8 cellular contexts compared by ENCODE assay signal in genomic region chr13:41960700-41961697, GRCh38. TPM values are rescaled to one million over a fixed set of nuclear protein-coding genes. Genes with fewer than 3 reads are reported as not detected.
DNase-seq lines count a peak whose midpoint lies in the region; ATAC-seq, FAIRE-seq and TF ChIP-seq lines count a peak whose summit lies in the region.

Gene VWA8 (minus strand): TSS chr13:41961109. CDS start chr13:41961015, 94 bp downstream.

- H3K9ac ChIP-seq in keratinocyte (ENCODE audit: control insufficient read depth, extremely low read depth, insufficient read depth, low read length), result peak within 1 kb of the TSS; percentile 88

- H3K27me3 ChIP-seq in keratinocyte (ENCODE audit: control insufficient read depth, extremely low read depth, insufficient read depth, low read length), result no peaks in the 10 kb centered on the region

- FAIRE-seq in keratinocyte (lab: Jason Lieb, UNC), result no peak

- H3K4me1 ChIP-seq in keratinocyte (ENCODE audit: control insufficient read depth, extremely low read depth, insufficient read depth, low read length), result peaks cover 29% of the 10 kb centered on the region

- H3K9me1 ChIP-seq in keratinocyte (ENCODE audit: control insufficient read depth, extremely low read depth, insufficient read depth, low read length), result no peaks in the 10 kb centered on the region

- H3K4me2 ChIP-seq in keratinocyte (ENCODE audit: control insufficient read depth, extremely low read depth, insufficient read depth, low read depth, low read length), result peak within 1 kb of the TSS; percentile 85

- H3K36me3 ChIP-seq in keratinocyte (ENCODE audit: control insufficient read depth in 2 of 2, extremely low read depth in 1 of 2, insufficient read depth in 2 of 2, low read length in 2 of 2), result peaks cover 0 to 1% of the 10 kb centered on the region in 2 experiments

- peaks cover 48% of the 10 kb centered on the region for H3K79me2 ChIP-seq in keratinocyte (ENCODE audit: control insufficient read depth, insufficient read depth, low read length)

- TF ChIP-seq CTCF in keratinocyte (optimal IDR thresholded peaks at IDR 0.05 in 1 of 3, IDR thresholded peaks at IDR 0.05 in 1 of 3, conservative IDR thresholded peaks at IDR 0.05 in 1 of 3; ENCODE audit: extremely low read depth in 1 of 3, insufficient read depth in 2 of 3, low read length in 3 of 3), result peak in 1 of 3 experiments; percentile 6

- dilution Hi-C loops in keratinocyte (cut with MboI; ENCODE audit: extremely low pct_ligation_motif_present, low sequenced_read_pairs), result no loop called here

- peak within 1 kb of the TSS; percentile 85 to 96 (median 93) for H3K4me3 ChIP-seq in keratinocyte (ENCODE audit: control insufficient read depth in 2 of 3, extremely low read depth in 1 of 3, insufficient read depth in 2 of 3, low read depth in 1 of 3, low read length in 3 of 3)

- no peaks in the 10 kb centered on the region for H3K9me3 ChIP-seq in keratinocyte (ENCODE audit: control insufficient read depth, low read depth, low read length)

- H4K20me1 ChIP-seq in keratinocyte (ENCODE audit: control insufficient read depth, extremely low read depth, insufficient read depth, low read length), result no peaks in the 10 kb centered on the region

- peak within 1 kb of the TSS; percentile 72 for H2AFZ ChIP-seq in keratinocyte (ENCODE audit: control insufficient read depth, low read length)

- peak within 1 kb of the TSS; percentile 87 for H3K27ac ChIP-seq in keratinocyte (ENCODE audit: control insufficient read depth, insufficient read depth, low read length)

- peak; percentile 56 for DNase-seq in A172 (ENCODE audit: low spot score)
- peak; percentile 46 for DNase-seq in NCI-H2227 treated with DMSO at 0.1 percent for 48 hours (lab: John Stamatoyannopoulos, UW)
- peak; percentile 76 for DNase-seq in cerebellar cortex (ENCODE audit: low spot score)
- no peak for DNase-seq in keratinocyte (ENCODE audit: low read depth, low spot score)
- DNase-seq in stimulated activated CD4-positive, alpha-beta T cell treated with anti-CD3 and anti-CD28 coated beads, Interleukin-15, amount 100 ng/mL, for 1 hour (ENCODE audit: low read depth in 1 of 2, low spot score in 1 of 2), result peak; percentile 67 to 79

- ATAC-seq in GM18517 (IDR thresholded peaks at IDR 0.05; ENCODE audit: unreplicated experiment) (peak; percentile 87), HG03039 (IDR thresholded peaks at IDR 0.05; ENCODE audit: unreplicated experiment) (peak; percentile 80)
- peak; percentile 95 to 98 for ATAC-seq in activated CD4-positive, CD25-positive, alpha-beta regulatory T cell treated with anti-CD3 and anti-CD28 coated beads, Interleukin-2, amount 50 U/mL, for 24 hours

RNA-seq across cellular contexts. Expression of gene VWA8, which starts in this region (rescaled TPM):
- 8.6 and 13.7 TPM in 2 replicates for total RNA-seq in A172 (2014; rRNA removed; shearing (Covaris generic))
- polyA plus RNA-seq in keratinocyte, result 14.0 to 17.8 TPM (median 15.2 TPM) in 3 replicates
- polyA plus RNA-seq in keratinocyte (2011; ENCODE audit: low read depth), result 4.5 TPM
- 6.5 and 12.0 TPM in 2 replicates for polyA plus RNA-seq in keratinocyte (2011; cell fraction: cytosol; rRNA removed)
- 21.8 and 31.7 TPM in 2 replicates for polyA plus RNA-seq in keratinocyte (2011; cell fraction: nucleus; rRNA removed)
- 4.1 and 10.9 TPM in 2 replicates for polyA plus RNA-seq in keratinocyte (2012; ENCODE audit: low replicate concordance)
- 4.9 to 53.0 TPM (median 29.1 TPM) in 3 replicates for polyA minus RNA-seq in keratinocyte
- polyA minus RNA-seq in keratinocyte (2011; cell fraction: cytosol; rRNA and poly(A)+ RNA removed), result 13.0 TPM
- polyA minus RNA-seq in keratinocyte (2011; cell fraction: nucleus; rRNA and poly(A)+ RNA removed), result 59.4 and 96.4 TPM in 2 replicates
